In the genomic region with DNA sequence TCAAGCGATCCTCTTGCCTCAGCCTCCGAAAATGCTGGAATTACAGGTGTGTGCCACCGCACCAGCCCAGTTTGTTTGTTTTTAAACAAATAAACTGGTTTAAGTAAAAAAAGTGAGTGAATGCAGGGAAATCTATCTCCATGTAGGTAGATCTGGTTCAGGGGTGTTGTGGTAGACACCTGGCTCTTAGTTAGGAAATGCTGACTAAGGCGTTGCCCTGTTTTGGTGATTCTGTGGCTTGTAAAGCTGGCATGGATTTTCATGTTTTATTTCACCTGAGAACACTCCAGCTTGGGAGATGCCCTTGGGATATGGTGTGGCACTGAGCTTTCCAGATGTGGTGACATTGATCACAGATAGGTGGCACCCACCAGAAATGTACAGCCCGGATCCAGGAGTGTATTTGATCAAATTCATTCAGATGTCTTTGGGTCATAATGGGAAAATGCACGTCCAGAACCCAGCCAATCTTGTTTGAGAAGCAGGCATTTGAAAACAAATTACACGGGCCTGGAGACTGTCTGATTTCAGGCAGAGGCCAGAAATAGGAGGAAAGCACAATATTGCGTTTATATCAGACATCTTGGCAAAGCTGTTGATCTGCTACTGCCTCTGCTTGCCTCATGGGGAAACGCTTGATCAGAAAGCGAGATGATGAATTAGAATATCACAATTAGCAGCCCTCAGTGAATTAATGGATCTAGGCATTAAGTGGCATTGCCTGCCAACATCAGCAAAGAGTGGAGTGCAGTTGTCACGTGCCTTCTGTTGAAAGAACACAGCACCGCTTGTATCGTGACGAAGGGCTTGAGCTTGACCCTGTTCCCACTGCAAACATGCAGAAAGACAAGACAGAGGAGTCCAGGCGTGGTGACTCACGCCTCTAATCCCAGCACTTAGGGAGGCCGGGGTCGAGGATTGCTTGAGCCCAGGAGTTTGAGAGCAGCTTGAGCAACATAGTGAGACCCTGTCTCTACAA, we compare ENCODE assay signal across 1 cellular context.
TF ChIP-seq lines count a peak whose summit lies in the region.

No MANE protein-coding gene starts in this region.

TF ChIP-seq in SK-N-SH treated with all-trans-retinoic acid at 6 μM for 48 hours, 23 proteins besides CTCF, POLR2A, EP300 and RAD21 (continued from another document):
- TF ChIP-seq ISL1 (CRISPR knock-in tag; IDR thresholded peaks at IDR 0.05) (peak; percentile 77), BACH2 (CRISPR knock-in tag; IDR thresholded peaks at IDR 0.05; ENCODE audit: borderline replicate concordance) (no peak), ARNTL (CRISPR knock-in tag; IDR thresholded peaks at IDR 0.05; ENCODE audit: borderline replicate concordance, low read depth) (no peak), TCF4 (CRISPR knock-in tag; IDR thresholded peaks at IDR 0.05; ENCODE audit: borderline replicate concordance) (peak; percentile 38; the same call in 1 of the 2 replicates), ZNF70 (CRISPR knock-in tag; IDR thresholded peaks at IDR 0.05) (no peak), ZC3H10 (CRISPR knock-in tag; IDR thresholded peaks at IDR 0.05) (no peak), ESRRG (CRISPR knock-in tag; IDR thresholded peaks at IDR 0.05) (no peak)
TF ChIP-seq in SK-N-SH treated with all-trans-retinoic acid at 6 μM for 48 hours: peak in this region for 3.
